1 cellular context compared by ENCODE assay signal in genomic region chr20:63682384-63683139, GRCh38.
TF ChIP-seq lines count a peak whose summit lies in the region.

No MANE protein-coding gene starts in this region.

TF ChIP-seq in HepG2, 621 proteins besides CTCF, POLR2A, EP300 and RAD21 (continued from another document):
- peak; percentile 69; the same call in 1 of the 2 replicates for TF ChIP-seq ZNF768 (CRISPR knock-in tag; IDR thresholded peaks at IDR 0.05)
- TF ChIP-seq POLR2G (IDR thresholded peaks at IDR 0.05; ENCODE audit: low read depth, low read length), result peak; percentile 30; the same call in 1 of the 2 replicates
- peak; percentile 70; the same call in 1 of the 2 replicates for TF ChIP-seq RARA (CRISPR knock-in tag; IDR thresholded peaks at IDR 0.05)
- no peak for TF ChIP-seq GABPA (IDR thresholded peaks at IDR 0.05; ENCODE audit: low read depth, low read length)
- peak; percentile 37; the same call in 1 of the 2 replicates for TF ChIP-seq GABPA (CRISPR knock-in tag; IDR thresholded peaks at IDR 0.05; ENCODE audit: low read depth)
- no peak for TF ChIP-seq ZNF326 (CRISPR knock-in tag; IDR thresholded peaks at IDR 0.05; ENCODE audit: borderline replicate concordance)
- TF ChIP-seq HOXA7 (CRISPR knock-in tag; IDR thresholded peaks at IDR 0.05), result no peak
- TF ChIP-seq ZNF629 (CRISPR knock-in tag; conservative IDR thresholded peaks at IDR 0.05), result no peak
- TF ChIP-seq CBX2 (IDR thresholded peaks at IDR 0.05; ENCODE audit: low read depth, low read length), result no peak
- no peak for TF ChIP-seq CBX2 (CRISPR knock-in tag; IDR thresholded peaks at IDR 0.05; ENCODE audit: low read depth)
- no peak for TF ChIP-seq ZNF605 (CRISPR knock-in tag; IDR thresholded peaks at IDR 0.05)
- TF ChIP-seq SAP130 (CRISPR knock-in tag; IDR thresholded peaks at IDR 0.05; ENCODE audit: low read depth), result peak; percentile 29; the same call in 1 of the 2 replicates
- TF ChIP-seq ZEB1 (IDR thresholded peaks at IDR 0.05; ENCODE audit: insufficient replicate concordance, low read depth), result peak; percentile 21
- TF ChIP-seq SNAI1 (CRISPR knock-in tag; IDR thresholded peaks at IDR 0.05; ENCODE audit: borderline replicate concordance), result no peak
- TF ChIP-seq ZNF839 (CRISPR knock-in tag; IDR thresholded peaks at IDR 0.05; ENCODE audit: borderline replicate concordance), result no peak
- no peak for TF ChIP-seq KLF15 (CRISPR knock-in tag; IDR thresholded peaks at IDR 0.05; ENCODE audit: borderline replicate concordance)
- TF ChIP-seq IRF9 (CRISPR knock-in tag; IDR thresholded peaks at IDR 0.05; ENCODE audit: borderline replicate concordance), result 0 out of 2 replicates have a peak, but pooled peaks have one; percentile 29
- TF ChIP-seq GABPB1 (CRISPR knock-in tag; IDR thresholded peaks at IDR 0.05), result peak; percentile 63
- peak; percentile 51; the same call in 1 of the 2 replicates for TF ChIP-seq NR0B2 (CRISPR knock-in tag; IDR thresholded peaks at IDR 0.05)
- TF ChIP-seq SRY (CRISPR knock-in tag; IDR thresholded peaks at IDR 0.05), result 0 out of 2 replicates have a peak, but pooled peaks have one; percentile 27
- TF ChIP-seq HDAC6 (IDR thresholded peaks at IDR 0.05; ENCODE audit: low read depth, low read length), result no peak
- peak; percentile 25; the same call in 1 of the 2 replicates for TF ChIP-seq MYC (CRISPR knock-in tag; IDR thresholded peaks at IDR 0.05; ENCODE audit: borderline replicate concordance)
- no peak for TF ChIP-seq BRF2 (CRISPR knock-in tag; IDR thresholded peaks at IDR 0.05)
- peak; percentile 77 for TF ChIP-seq AGO2 (optimal IDR thresholded peaks at IDR 0.05; ENCODE audit: low read depth, low read length)
- TF ChIP-seq HNRNPL (IDR thresholded peaks at IDR 0.05; ENCODE audit: low read depth, low read length), result 0 out of 2 replicates have a peak, but pooled peaks have one; percentile 69
- TF ChIP-seq RXRA (CRISPR knock-in tag; IDR thresholded peaks at IDR 0.05), result peak; percentile 88
- no peak for TF ChIP-seq DR1 (CRISPR knock-in tag; IDR thresholded peaks at IDR 0.05)
- 0 out of 2 replicates have a peak, but pooled peaks have one; percentile 35 for TF ChIP-seq CENPT (CRISPR knock-in tag; IDR thresholded peaks at IDR 0.05; ENCODE audit: low read depth)
- peak; percentile 50; the same call in 1 of the 2 replicates for TF ChIP-seq ETV5 (CRISPR knock-in tag; IDR thresholded peaks at IDR 0.05; ENCODE audit: borderline replicate concordance)
- TF ChIP-seq TCF7L2 (IDR thresholded peaks at IDR 0.05; ENCODE audit: low read depth, low read length), result no peak
- no peak for TF ChIP-seq ZMAT5 (CRISPR knock-in tag; IDR thresholded peaks at IDR 0.05; ENCODE audit: borderline replicate concordance, low read depth)
- no peak for TF ChIP-seq SRF (IDR thresholded peaks at IDR 0.05; ENCODE audit: low read depth, low read length)
- TF ChIP-seq TFAP4 (IDR thresholded peaks at IDR 0.05; ENCODE audit: borderline replicate concordance, low read depth), result peak; percentile 65; the same call in 1 of the 2 replicates
- no peak for TF ChIP-seq TFDP1 (CRISPR knock-in tag; IDR thresholded peaks at IDR 0.05; ENCODE audit: borderline replicate concordance)
- TF ChIP-seq ZNF609 (CRISPR knock-in tag; IDR thresholded peaks at IDR 0.05; ENCODE audit: borderline replicate concordance), result no peak
- TF ChIP-seq FOSL2 (CRISPR knock-in tag; IDR thresholded peaks at IDR 0.05), result peak; percentile 85
- TF ChIP-seq ZNF543 (CRISPR knock-in tag; IDR thresholded peaks at IDR 0.05), result no peak
- TF ChIP-seq NR2F6 (IDR thresholded peaks at IDR 0.05), result no peak
- peak; percentile 52; the same call in 1 of the 2 replicates for TF ChIP-seq NR2F6 (CRISPR knock-in tag; IDR thresholded peaks at IDR 0.05)
- no peak for TF ChIP-seq SP1 (IDR thresholded peaks at IDR 0.05)
- TF ChIP-seq SP1 (CRISPR knock-in tag; IDR thresholded peaks at IDR 0.05), result 0 out of 2 replicates have a peak, but pooled peaks have one; percentile 22
- TF ChIP-seq ZFP82 (CRISPR knock-in tag; IDR thresholded peaks at IDR 0.05; ENCODE audit: borderline replicate concordance), result no peak
- no peak for TF ChIP-seq HINFP (CRISPR knock-in tag; IDR thresholded peaks at IDR 0.05; ENCODE audit: low read depth)
- TF ChIP-seq ZBTB38 (CRISPR knock-in tag; IDR thresholded peaks at IDR 0.05), result peak; percentile 73; the same call in 1 of the 2 replicates
TF ChIP-seq in HepG2: peak in this region for 34.
